Comparison of ENCODE assay signal across 8 cellular contexts in genomic region chr17:49739662-49740271, GRCh38. TPM values are rescaled to one million over a fixed set of nuclear protein-coding genes. Genes with fewer than 3 reads are reported as not detected.
DNase-seq lines count a peak whose midpoint lies in the region; ATAC-seq, FAIRE-seq and TF ChIP-seq lines count a peak whose summit lies in the region.

No MANE protein-coding gene starts in this region.

- DNase-seq in DND-41: peak; percentile 96
- peak; percentile 86 for DNase-seq in NK-92 treated with Interleukin-12 subunit alpha and Interleukin-12 subunit beta, amount 100 ng/mL, for 24 hours (lab: John Stamatoyannopoulos, UW)
- peak; percentile 94 for DNase-seq in activated T-cell treated with anti-CD3 and anti-CD28 coated beads for 1 hour (ENCODE audit: low read depth)
- DNase-seq in germinal center (ENCODE audit: low spot score): peak; percentile 65
- DNase-seq in stimulated activated CD4-positive, alpha-beta T cell treated with anti-CD3 and anti-CD28 coated beads, Interleukin-12 subunit alpha, Interleukin-12 subunit beta, amount 100 ng/mL, for 48 hours (ENCODE audit: low read depth in 2 of 3, low spot score in 1 of 3): peak; percentile 65 to 75 (median 70)
- no peak for DNase-seq in RCC 7860 (ENCODE audit: low spot score)
- no peak for DNase-seq in neuronal stem cell (ENCODE audit: low spot score)

- no peak overlapping the region for H3K18ac ChIP-seq in neuronal stem cell (ENCODE audit: low read length)

- no peak overlapping the region for H2BK120ac ChIP-seq in neuronal stem cell (ENCODE audit: low read depth, low read length)

- no peak overlapping the region for H2BK5ac ChIP-seq in neuronal stem cell (ENCODE audit: low read length)

- H4K91ac ChIP-seq in neuronal stem cell (ENCODE audit: low read depth, low read length, poor library complexity): no peak overlapping the region

- H2BK15ac ChIP-seq in neuronal stem cell (ENCODE audit: low read length): no peak overlapping the region

- FAIRE-seq in RCC 7860 (lab: Jason Lieb, UNC): no peak

- no peak overlapping the region for H2AK5ac ChIP-seq in neuronal stem cell (ENCODE audit: low read depth, low read length)

- H2BK12ac ChIP-seq in neuronal stem cell (ENCODE audit: low read length): no peak overlapping the region

- H4K8ac ChIP-seq in neuronal stem cell (ENCODE audit: low read depth, low read length): no peak overlapping the region

- H3K27ac ChIP-seq in DND-41 (ENCODE audit: low read length) (peak overlapping the region; percentile 91), neuronal stem cell (replicated peaks; ENCODE audit: low read length) (no peak overlapping the region)

- peak overlapping the region; percentile 56 for H3K4me2 ChIP-seq in DND-41 (ENCODE audit: insufficient read depth, low read length)
- no peak overlapping the region for H3K4me2 ChIP-seq in neuronal stem cell (ENCODE audit: insufficient read depth, low read length, poor library complexity, severe bottlenecking)

- peaks cover 4% of the 10 kb centered on the region for H3K79me1 ChIP-seq in neuronal stem cell (ENCODE audit: low read depth, low read length)

- H2AFZ ChIP-seq in DND-41 (ENCODE audit: low read depth, low read length) (peak overlapping the region; percentile 35), neuronal stem cell (ENCODE audit: low read length) (no peak overlapping the region)

- peak overlapping the region; percentile 63 for H3K9ac ChIP-seq in DND-41 (ENCODE audit: low read depth, low read length)
- H3K9ac ChIP-seq in neuronal stem cell (ENCODE audit: low read depth, low read length, poor library complexity): no peak overlapping the region

- no peak overlapping the region for H3K4ac ChIP-seq in neuronal stem cell (ENCODE audit: low read length)

- H3K9me3 ChIP-seq in DND-41 (ENCODE audit: insufficient read depth, low read length, severe bottlenecking) (no peaks in the 10 kb centered on the region), neuronal stem cell (replicated peaks in 1 of 2; ENCODE audit: control insufficient read depth in 2 of 2, insufficient read depth in 1 of 2, low read depth in 1 of 2, low read length in 2 of 2) (no peaks in the 10 kb centered on the region)

- TF ChIP-seq CTCF in DND-41 (IDR thresholded peaks at IDR 0.05; ENCODE audit: borderline replicate concordance, extremely low read depth, low read length, poor library complexity, severe bottlenecking): no peak

- no CpG with 5 or more reads among the region's 6 CpGs for WGBS in neuronal stem cell (ENCODE audit: extremely low coverage in 2 of 2, insufficient read length in 2 of 2, insufficient replicate concordance in 1 of 2), 2 donors

- H3K23ac ChIP-seq in neuronal stem cell (ENCODE audit: low read depth, low read length, poor library complexity): no peak overlapping the region

- H3K27me3 ChIP-seq in DND-41 (ENCODE audit: insufficient read depth, low read length, poor library complexity) (no peaks in the 10 kb centered on the region), neuronal stem cell (ENCODE audit: control insufficient read depth in 3 of 3, insufficient read depth in 3 of 3, low read depth in 1 of 3, low read length in 3 of 3) (no peaks in the 10 kb centered on the region)

- peaks cover 63% of the 10 kb centered on the region for H3K4me1 ChIP-seq in DND-41 (ENCODE audit: insufficient read depth, low read length)
- no peaks in the 10 kb centered on the region for H3K4me1 ChIP-seq in neuronal stem cell (ENCODE audit: control insufficient read depth in 2 of 2, insufficient read depth in 1 of 2, low read depth in 1 of 2, low read length in 2 of 2)

- H3K36me3 ChIP-seq in DND-41 (ENCODE audit: insufficient read depth, low read length): no peaks in the 10 kb centered on the region
- H3K36me3 ChIP-seq in neuronal stem cell (replicated peaks in 1 of 2; ENCODE audit: control insufficient read depth in 2 of 2, insufficient read depth in 2 of 2, low read length in 2 of 2): peaks cover 0 to 1% of the 10 kb centered on the region in 2 donors

- peak; percentile 93 for ATAC-seq in DND-41 (ENCODE audit: insufficient read depth, low read depth)
- peak; percentile 55 for ATAC-seq in HG03135 (IDR thresholded peaks at IDR 0.05; ENCODE audit: unreplicated experiment)

- H3K14ac ChIP-seq in neuronal stem cell (ENCODE audit: low read length): no peak overlapping the region

- H4K20me1 ChIP-seq in DND-41 (ENCODE audit: insufficient read depth, low read length): no peaks in the 10 kb centered on the region

- peaks cover 69% of the 10 kb centered on the region for H3K79me2 ChIP-seq in DND-41 (ENCODE audit: insufficient read depth, low read length)

- H3K4me3 ChIP-seq in DND-41 (ENCODE audit: low read depth in 1 of 2, low read length in 2 of 2) (peak overlapping the region in 1 of 2 experiments; percentile 45; a peak in 2 of 4 replicates), neuronal stem cell (ENCODE audit: low read length in 2 of 2) (no peak overlapping the region)

RNA-seq across cellular contexts. Expression of gene FAM117A, which starts 24.2 kb away (rescaled TPM):
- polyA plus RNA-seq in neuronal stem cell (2013, experiment 1 of 2): 29.5 TPM
- polyA plus RNA-seq in neuronal stem cell (2013, experiment 2 of 2): 29.5 TPM

RNA-seq across cellular contexts. Expression of gene SLC35B1, which starts 32.0 kb away (rescaled TPM):
- 40.3 TPM for polyA plus RNA-seq in neuronal stem cell (2013, experiment 1 of 2)
- 40.1 TPM for polyA plus RNA-seq in neuronal stem cell (2013, experiment 2 of 2)

RNA-seq across cellular contexts. Expression of gene KAT7, which starts 48.7 kb away (rescaled TPM):
- 94.8 TPM for polyA plus RNA-seq in neuronal stem cell (2013, experiment 1 of 2)
- 94.3 TPM for polyA plus RNA-seq in neuronal stem cell (2013, experiment 2 of 2)

Comparison
In these comparisons a context has a peak if more than half of its experiments do, and no peak if none do; other contexts are left out.
1. DNase-seq: peak in DND-41 (single experiment), NK-92 treated with Interleukin-12 subunit alpha and Interleukin-12 subunit beta, amount 100 ng/mL, for 24 hours (single experiment), activated T-cell treated with anti-CD3 and anti-CD28 coated beads for 1 hour (single experiment), germinal center (single experiment) and stimulated activated CD4-positive, alpha-beta T cell treated with anti-CD3 and anti-CD28 coated beads, Interleukin-12 subunit alpha, Interleukin-12 subunit beta, amount 100 ng/mL, for 48 hours (3 of 3); none in RCC 7860 (single experiment) and neuronal stem cell (single experiment).